Comparison of ENCODE assay signal across 1 cellular context in the genomic region with DNA sequence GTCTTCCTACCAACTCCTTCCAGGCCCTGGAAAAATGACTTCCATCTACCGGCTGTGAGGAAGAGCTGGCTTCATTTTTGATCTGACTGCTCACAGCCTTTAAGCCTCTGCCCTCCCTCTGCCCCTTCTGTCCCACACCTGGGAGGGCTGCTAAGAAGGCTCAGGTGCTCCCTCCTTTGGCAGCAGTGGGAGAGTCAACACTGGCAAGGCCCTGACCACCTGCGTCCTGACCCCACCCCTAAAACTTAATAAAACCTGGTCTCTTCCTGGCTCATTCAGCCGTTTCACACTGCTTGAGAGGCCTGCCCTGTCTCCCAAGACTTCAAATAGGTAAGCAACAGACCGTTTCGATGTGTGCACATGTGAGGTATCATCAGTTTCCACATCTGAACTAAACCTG.
TF ChIP-seq lines count a peak whose summit lies in the region.

No MANE protein-coding gene starts in this region.

TF ChIP-seq in GM23338, 12 proteins besides CTCF, POLR2A, EP300 and RAD21:
- TF ChIP-seq, protein P1, sequence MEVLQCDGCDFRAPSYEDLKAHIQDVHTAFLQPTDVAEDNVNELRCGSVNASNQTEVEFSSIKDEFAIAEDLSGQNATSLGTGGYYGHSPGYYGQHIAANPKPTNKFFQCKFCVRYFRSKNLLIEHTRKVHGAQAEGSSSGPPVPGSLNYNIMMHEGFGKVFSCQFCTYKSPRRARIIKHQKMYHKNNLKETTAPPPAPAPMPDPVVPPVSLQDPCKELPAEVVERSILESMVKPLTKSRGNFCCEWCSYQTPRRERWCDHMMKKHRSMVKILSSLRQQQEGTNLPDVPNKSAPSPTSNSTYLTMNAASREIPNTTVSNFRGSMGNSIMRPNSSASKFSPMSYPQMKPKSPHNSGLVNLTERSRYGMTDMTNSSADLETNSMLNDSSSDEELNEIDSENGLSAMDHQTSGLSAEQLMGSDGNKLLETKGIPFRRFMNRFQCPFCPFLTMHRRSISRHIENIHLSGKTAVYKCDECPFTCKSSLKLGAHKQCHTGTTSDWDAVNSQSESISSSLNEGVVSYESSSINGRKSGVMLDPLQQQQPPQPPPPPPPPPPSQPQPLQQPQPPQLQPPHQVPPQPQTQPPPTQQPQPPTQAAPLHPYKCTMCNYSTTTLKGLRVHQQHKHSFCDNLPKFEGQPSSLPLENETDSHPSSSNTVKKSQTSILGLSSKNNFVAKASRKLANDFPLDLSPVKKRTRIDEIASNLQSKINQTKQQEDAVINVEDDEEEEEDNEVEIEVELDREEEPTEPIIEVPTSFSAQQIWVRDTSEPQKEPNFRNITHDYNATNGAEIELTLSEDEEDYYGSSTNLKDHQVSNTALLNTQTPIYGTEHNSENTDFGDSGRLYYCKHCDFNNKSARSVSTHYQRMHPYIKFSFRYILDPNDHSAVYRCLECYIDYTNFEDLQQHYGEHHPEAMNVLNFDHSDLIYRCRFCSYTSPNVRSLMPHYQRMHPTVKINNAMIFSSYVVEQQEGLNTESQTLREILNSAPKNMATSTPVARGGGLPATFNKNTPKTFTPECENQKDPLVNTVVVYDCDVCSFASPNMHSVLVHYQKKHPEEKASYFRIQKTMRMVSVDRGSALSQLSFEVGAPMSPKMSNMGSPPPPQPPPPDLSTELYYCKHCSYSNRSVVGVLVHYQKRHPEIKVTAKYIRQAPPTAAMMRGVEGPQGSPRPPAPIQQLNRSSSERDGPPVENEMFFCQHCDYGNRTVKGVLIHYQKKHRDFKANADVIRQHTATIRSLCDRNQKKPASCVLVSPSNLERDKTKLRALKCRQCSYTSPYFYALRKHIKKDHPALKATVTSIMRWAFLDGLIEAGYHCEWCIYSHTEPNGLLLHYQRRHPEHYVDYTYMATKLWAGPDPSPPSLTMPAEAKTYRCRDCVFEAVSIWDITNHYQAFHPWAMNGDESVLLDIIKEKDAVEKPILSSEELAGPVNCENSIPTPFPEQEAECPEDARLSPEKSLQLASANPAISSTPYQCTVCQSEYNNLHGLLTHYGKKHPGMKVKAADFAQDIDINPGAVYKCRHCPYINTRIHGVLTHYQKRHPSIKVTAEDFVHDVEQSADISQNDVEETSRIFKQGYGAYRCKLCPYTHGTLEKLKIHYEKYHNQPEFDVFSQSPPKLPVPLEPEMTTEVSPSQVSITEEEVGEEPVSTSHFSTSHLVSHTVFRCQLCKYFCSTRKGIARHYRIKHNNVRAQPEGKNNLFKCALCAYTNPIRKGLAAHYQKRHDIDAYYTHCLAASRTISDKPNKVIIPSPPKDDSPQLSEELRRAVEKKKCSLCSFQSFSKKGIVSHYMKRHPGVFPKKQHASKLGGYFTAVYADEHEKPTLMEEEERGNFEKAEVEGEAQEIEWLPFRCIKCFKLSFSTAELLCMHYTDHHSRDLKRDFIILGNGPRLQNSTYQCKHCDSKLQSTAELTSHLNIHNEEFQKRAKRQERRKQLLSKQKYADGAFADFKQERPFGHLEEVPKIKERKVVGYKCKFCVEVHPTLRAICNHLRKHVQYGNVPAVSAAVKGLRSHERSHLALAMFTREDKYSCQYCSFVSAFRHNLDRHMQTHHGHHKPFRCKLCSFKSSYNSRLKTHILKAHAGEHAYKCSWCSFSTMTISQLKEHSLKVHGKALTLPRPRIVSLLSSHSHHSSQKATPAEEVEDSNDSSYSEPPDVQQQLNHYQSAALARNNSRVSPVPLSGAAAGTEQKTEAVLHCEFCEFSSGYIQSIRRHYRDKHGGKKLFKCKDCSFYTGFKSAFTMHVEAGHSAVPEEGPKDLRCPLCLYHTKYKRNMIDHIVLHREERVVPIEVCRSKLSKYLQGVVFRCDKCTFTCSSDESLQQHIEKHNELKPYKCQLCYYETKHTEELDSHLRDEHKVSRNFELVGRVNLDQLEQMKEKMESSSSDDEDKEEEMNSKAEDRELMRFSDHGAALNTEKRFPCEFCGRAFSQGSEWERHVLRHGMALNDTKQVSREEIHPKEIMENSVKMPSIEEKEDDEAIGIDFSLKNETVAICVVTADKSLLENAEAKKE (CRISPR knock-in tag; IDR thresholded peaks at IDR 0.05), result no peak
- TF ChIP-seq ZNF114 (CRISPR knock-in tag; IDR thresholded peaks at IDR 0.05), result no peak
- TF ChIP-seq, protein P2, sequence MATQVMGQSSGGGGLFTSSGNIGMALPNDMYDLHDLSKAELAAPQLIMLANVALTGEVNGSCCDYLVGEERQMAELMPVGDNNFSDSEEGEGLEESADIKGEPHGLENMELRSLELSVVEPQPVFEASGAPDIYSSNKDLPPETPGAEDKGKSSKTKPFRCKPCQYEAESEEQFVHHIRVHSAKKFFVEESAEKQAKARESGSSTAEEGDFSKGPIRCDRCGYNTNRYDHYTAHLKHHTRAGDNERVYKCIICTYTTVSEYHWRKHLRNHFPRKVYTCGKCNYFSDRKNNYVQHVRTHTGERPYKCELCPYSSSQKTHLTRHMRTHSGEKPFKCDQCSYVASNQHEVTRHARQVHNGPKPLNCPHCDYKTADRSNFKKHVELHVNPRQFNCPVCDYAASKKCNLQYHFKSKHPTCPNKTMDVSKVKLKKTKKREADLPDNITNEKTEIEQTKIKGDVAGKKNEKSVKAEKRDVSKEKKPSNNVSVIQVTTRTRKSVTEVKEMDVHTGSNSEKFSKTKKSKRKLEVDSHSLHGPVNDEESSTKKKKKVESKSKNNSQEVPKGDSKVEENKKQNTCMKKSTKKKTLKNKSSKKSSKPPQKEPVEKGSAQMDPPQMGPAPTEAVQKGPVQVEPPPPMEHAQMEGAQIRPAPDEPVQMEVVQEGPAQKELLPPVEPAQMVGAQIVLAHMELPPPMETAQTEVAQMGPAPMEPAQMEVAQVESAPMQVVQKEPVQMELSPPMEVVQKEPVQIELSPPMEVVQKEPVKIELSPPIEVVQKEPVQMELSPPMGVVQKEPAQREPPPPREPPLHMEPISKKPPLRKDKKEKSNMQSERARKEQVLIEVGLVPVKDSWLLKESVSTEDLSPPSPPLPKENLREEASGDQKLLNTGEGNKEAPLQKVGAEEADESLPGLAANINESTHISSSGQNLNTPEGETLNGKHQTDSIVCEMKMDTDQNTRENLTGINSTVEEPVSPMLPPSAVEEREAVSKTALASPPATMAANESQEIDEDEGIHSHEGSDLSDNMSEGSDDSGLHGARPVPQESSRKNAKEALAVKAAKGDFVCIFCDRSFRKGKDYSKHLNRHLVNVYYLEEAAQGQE (IDR thresholded peaks at IDR 0.05; ENCODE audit: unreplicated experiment), result no peak
- no peak for TF ChIP-seq STAT1 (IDR thresholded peaks at IDR 0.05; ENCODE audit: unreplicated experiment)
- TF ChIP-seq ZNF331 (CRISPR knock-in tag; IDR thresholded peaks at IDR 0.05; ENCODE audit: low read depth), result no peak
- TF ChIP-seq POLR2AphosphoS5 (IDR thresholded peaks at IDR 0.05; ENCODE audit: low read depth), result no peak
- TF ChIP-seq EZH2 (IDR thresholded peaks at IDR 0.05; ENCODE audit: low read depth, unreplicated experiment), result no peak
- no peak for TF ChIP-seq EZH2phosphoT487 (IDR thresholded peaks at IDR 0.05; ENCODE audit: unreplicated experiment)
- no peak for TF ChIP-seq NANOG (IDR thresholded peaks at IDR 0.05; ENCODE audit: borderline replicate concordance)
- TF ChIP-seq JUNB (IDR thresholded peaks at IDR 0.05; ENCODE audit: unreplicated experiment), result no peak
- TF ChIP-seq CREB1 (CRISPR knock-in tag; IDR thresholded peaks at IDR 0.05; ENCODE audit: low read depth), result no peak
- TF ChIP-seq, protein P3, sequence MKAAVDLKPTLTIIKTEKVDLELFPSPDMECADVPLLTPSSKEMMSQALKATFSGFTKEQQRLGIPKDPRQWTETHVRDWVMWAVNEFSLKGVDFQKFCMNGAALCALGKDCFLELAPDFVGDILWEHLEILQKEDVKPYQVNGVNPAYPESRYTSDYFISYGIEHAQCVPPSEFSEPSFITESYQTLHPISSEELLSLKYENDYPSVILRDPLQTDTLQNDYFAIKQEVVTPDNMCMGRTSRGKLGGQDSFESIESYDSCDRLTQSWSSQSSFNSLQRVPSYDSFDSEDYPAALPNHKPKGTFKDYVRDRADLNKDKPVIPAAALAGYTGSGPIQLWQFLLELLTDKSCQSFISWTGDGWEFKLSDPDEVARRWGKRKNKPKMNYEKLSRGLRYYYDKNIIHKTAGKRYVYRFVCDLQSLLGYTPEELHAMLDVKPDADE (IDR thresholded peaks at IDR 0.05), result no peak
